19 cellular contexts compared by ENCODE assay signal in the genomic region with DNA sequence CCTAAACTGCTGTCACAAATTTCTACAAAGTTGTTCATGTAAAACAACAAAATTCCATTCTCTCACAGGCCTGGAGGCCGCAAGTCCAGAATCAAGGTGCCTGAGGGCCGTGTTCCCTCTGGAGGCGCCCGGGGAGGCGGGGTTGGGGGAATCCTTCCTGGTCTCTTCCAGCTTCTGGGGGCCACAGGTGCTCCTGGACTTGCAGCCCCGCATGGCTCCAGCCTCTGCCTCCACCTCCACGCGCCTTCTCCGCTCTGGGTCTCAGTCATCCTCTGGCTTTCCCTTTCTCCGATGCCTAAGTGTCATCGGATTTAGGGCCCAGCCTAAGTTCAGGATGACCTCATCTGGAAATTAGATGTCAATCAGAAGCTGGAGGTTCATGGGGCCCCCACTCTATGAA. TPM values are rescaled to one million over a fixed set of nuclear protein-coding genes. Genes with fewer than 3 reads are reported as not detected.
A peak's percentile ranks its signal among the peaks of the same experiment; 100 is the strongest.
DNase-seq lines count a peak whose midpoint lies in the region; ATAC-seq and TF ChIP-seq lines count a peak whose summit lies in the region.
"Had no signal": no experiment of that assay in that cellular context is flagged by ENCODE, and none has a peak within 500 bp of the region (broad histone marks: within the 10 kb centered on the region; RNA-seq: fewer than 3 reads in every experiment).

No MANE protein-coding gene starts in this region.

- TF ChIP-seq POLR2A in prostate gland (IDR thresholded peaks at IDR 0.05) (no peak), gastrocnemius medialis (IDR thresholded peaks at IDR 0.05) (no peak)

- H3K27ac ChIP-seq in 22Rv1 (peak overlapping the region; percentile 99), VCaP (peak overlapping the region; percentile 100), prostate gland (peak overlapping the region; percentile 96 to 98), gastrocnemius medialis (no peak overlapping the region)

- no peaks in the 10 kb centered on the region for H4K20me1 ChIP-seq in Loucy (ENCODE audit: insufficient read depth, low read length, poor library complexity, severe bottlenecking)

- peak overlapping the region; percentile 71 for H3K9ac ChIP-seq in Loucy (ENCODE audit: low read depth, low read length, poor library complexity, severe bottlenecking)

- H3F3A ChIP-seq in Loucy (ENCODE audit: low read depth): peaks cover 3% of the 10 kb centered on the region; the same call in 1 of the 2 replicates

- H3K27me3 ChIP-seq in Loucy (ENCODE audit: insufficient read depth, low read length, poor library complexity, severe bottlenecking) (no peaks in the 10 kb centered on the region), prostate gland (replicated peaks; ENCODE audit: insufficient read depth) (no peaks in the 10 kb centered on the region), gastrocnemius medialis (no peaks in the 10 kb centered on the region)

- no peak for DNase-seq in prostate gland (ENCODE audit: low spot score)
- no peak for DNase-seq in NCI-H1105 (lab: John Stamatoyannopoulos, UW)
- DNase-seq in gastrocnemius medialis: no peak
- DNase-seq in kidney glomerular epithelial cell (lab: John Stamatoyannopoulos, UW): no peak
- DNase-seq in effector CD8-positive, alpha-beta T cell (lab: John Stamatoyannopoulos, UW): no peak
- DNase-seq: 8988T; EL; MM.1S; NCI-H1092; NCI-H146; NCI-H2029; NCI-H226; NCI-H524; NCI-H774; NK-92 treated with Interleukin-12 subunit alpha and Interleukin-12 subunit beta, amount 100 ng/mL, for 24 hours; SIG-M5 had no signal

- TF ChIP-seq CTCF in 22Rv1 (IDR thresholded peaks at IDR 0.05) (no peak), Loucy (conservative IDR thresholded peaks at IDR 0.05; ENCODE audit: low read length) (no peak), VCaP (conservative IDR thresholded peaks at IDR 0.05) (no peak), prostate gland (IDR thresholded peaks at IDR 0.05) (no peak), gastrocnemius medialis (IDR thresholded peaks at IDR 0.05 in 4 of 5, conservative IDR thresholded peaks at IDR 0.05 in 1 of 5) (no peak)

- peaks cover 18% of the 10 kb centered on the region; the same call in 1 of the 2 replicates for H3K79me2 ChIP-seq in Loucy (ENCODE audit: insufficient read depth, low read length)

- intact Hi-C loops in prostate gland (cut with DNase I) (no loop called here), gastrocnemius medialis (cut with DNase I; ENCODE audit: low total_unique reads) (no loop called here)

- no peak for ATAC-seq in gastrocnemius medialis

- 78% methylated on average over 11 of the region's 11 CpGs for WGBS in prostate gland

- H3K36me3 ChIP-seq in Loucy (ENCODE audit: insufficient read depth, low read length): no peaks in the 10 kb centered on the region
- H3K36me3 ChIP-seq in prostate gland: no peaks in the 10 kb centered on the region
- H3K36me3 ChIP-seq in gastrocnemius medialis: no peaks in the 10 kb centered on the region

- peak overlapping the region; percentile 71 for H3K4me3 ChIP-seq in Loucy (ENCODE audit: low read length, poor library complexity, severe bottlenecking)
- no peak overlapping the region for H3K4me3 ChIP-seq in prostate gland
- H3K4me3 ChIP-seq in gastrocnemius medialis: no peak overlapping the region

- H2AFZ ChIP-seq in Loucy (ENCODE audit: low read length): no peak overlapping the region

- H3K4me2 ChIP-seq in Loucy (ENCODE audit: low read depth, low read length, poor library complexity, severe bottlenecking): peak overlapping the region; percentile 88

- H3K9me2 ChIP-seq in Loucy (replicated peaks; ENCODE audit: low read depth, low read length): no peaks in the 10 kb centered on the region

- no peaks in the 10 kb centered on the region for H3K9me3 ChIP-seq in Loucy (ENCODE audit: insufficient read depth, low read depth, low read length)
- H3K9me3 ChIP-seq in prostate gland: no peaks in the 10 kb centered on the region
- H3K9me3 ChIP-seq in gastrocnemius medialis: no peaks in the 10 kb centered on the region

- H3K4me1 ChIP-seq in Loucy (ENCODE audit: insufficient read depth, low read length, poor library complexity, severe bottlenecking) (peaks cover 31% of the 10 kb centered on the region), prostate gland (replicated peaks) (peaks cover 16% of the 10 kb centered on the region), gastrocnemius medialis (peaks cover 0 to 12% of the 10 kb centered on the region in 2 donors)

- in situ Hi-C loops in gastrocnemius medialis (cut with MboI; ENCODE audit: low sequenced_read_pairs in 4 of 4): no loop called here

RNA-seq across cellular contexts. Expression of a gene that starts 28.6 kb away (rescaled TPM):
- total RNA-seq in prostate gland (10 to 100 TPM; 11.4 to 28.9 TPM), gastrocnemius medialis (1 to 10 TPM; 2.5 to 8.4 (median 5.8) TPM)

Comparison
In these comparisons a context has a peak if more than half of its experiments do, and no peak if none do; other contexts are left out.
1. H3K27ac ChIP-seq: peak in 22Rv1 (single experiment), VCaP (single experiment) and prostate gland (2 of 2); none in gastrocnemius medialis (0 of 4).